Comparison of ENCODE assay signal across 1 cellular context in the genomic region with DNA sequence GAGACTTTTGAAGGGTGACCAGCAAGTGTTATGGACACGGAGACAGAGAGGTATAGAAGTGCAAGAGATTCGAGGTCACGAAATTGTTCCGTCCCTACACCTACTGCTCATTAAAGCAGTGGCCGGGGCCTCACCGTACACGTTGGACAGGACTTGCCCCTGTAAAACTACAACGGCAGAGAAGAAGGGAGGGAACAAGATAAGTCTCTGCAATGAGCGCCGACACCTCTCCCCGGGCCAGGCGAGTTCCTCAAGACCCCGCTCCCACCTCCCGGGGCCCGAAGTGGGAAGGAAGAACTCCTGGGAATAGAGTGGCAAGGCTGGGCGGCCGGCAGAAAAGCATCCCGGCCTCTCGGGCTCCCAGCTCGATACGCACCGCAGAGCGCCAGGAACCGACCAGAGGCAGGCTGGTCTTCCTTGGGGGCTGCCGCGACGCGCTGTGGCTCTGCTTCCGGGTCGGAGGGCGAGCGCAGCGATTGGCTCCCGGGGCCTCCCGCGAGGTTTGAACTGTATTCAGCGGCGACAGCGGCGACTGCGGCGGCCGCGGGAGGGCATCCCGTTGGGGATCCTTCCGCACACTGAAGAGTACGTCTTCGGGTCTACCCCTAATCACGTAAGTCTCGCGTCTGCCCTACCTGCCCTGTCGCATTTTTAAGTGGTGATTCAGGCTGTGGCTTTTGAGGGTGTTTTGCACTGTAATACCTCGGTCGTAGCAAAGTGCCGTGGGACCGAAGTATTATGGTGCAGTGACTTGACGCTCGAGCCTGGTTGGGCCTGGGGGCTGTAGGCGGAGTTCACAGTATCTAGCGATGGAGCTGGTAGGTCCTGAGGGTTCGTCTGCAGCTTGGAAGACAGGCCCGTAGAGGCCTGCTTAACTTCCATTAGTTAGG.
TF ChIP-seq lines count a peak whose summit lies in the region.

Gene NUP37, minus strand, starts transcription at position 441 of the 890 bp plus-strand sequence. CDS start 1,596 bp downstream, outside the sequence.
Gene PARPBP, plus strand, starts transcription at position 510 of the 890 bp plus-strand sequence. CDS start 3,706 bp downstream, outside the sequence.

TF ChIP-seq in GM23338, 12 proteins besides CTCF, POLR2A, EP300 and RAD21:
- TF ChIP-seq, protein P1, sequence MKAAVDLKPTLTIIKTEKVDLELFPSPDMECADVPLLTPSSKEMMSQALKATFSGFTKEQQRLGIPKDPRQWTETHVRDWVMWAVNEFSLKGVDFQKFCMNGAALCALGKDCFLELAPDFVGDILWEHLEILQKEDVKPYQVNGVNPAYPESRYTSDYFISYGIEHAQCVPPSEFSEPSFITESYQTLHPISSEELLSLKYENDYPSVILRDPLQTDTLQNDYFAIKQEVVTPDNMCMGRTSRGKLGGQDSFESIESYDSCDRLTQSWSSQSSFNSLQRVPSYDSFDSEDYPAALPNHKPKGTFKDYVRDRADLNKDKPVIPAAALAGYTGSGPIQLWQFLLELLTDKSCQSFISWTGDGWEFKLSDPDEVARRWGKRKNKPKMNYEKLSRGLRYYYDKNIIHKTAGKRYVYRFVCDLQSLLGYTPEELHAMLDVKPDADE (IDR thresholded peaks at IDR 0.05) = peak; percentile 79; the same call in 1 of the 2 replicates
- TF ChIP-seq POLR2AphosphoS5 (IDR thresholded peaks at IDR 0.05; ENCODE audit: low read depth) (peak; percentile 90), EZH2 (IDR thresholded peaks at IDR 0.05; ENCODE audit: low read depth, unreplicated experiment) (no peak), CREB1 (CRISPR knock-in tag; IDR thresholded peaks at IDR 0.05; ENCODE audit: low read depth) (peak; percentile 68)
TF ChIP-seq in GM23338: peak in this region for 3.
